In the genomic region with DNA sequence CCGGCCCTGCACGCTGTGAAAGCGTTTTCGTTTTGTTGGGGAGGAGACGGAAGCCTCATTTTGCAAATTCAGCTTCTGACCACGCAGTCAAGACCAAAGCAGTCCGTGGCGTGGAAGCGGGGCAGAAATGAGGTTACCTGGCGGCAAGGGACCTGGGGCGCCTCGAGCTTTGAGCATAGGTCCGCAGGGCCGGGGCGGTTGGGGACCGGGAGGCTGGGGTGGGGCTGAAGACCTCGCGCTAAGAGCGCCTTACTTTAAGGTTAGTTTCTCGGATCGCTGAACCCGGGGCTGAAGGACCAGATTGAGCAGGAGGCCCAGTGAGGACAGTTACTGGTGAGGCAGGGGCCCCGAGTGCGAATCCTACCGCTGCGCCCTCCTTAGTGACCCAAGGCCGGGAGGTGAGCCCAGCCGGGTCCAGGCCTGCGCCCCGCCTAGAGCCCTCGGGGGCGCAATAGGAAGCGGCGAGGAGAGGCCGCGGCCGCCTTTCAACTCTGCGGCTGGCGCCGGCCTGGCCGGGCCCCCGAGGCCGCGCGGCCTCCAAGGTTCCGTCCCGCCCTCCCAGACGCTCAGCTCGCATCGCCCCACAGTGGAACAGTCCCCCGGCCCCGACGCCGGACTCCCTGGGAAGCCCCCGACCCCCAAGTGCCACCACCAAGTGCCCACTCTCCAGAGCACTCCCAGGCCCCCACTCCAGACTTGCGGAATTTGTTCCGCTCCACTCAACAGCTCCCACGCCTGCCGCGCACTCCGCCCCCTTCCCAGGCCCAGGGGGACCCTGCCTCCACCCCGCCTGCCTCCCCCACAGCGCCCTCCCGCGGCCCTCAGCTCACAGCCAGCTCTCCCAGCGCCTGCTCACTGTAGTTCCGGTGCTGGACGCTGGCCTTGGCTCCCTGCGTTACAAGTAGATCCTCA, we compare ENCODE assay signal across 9 cellular contexts. TPM values are rescaled to one million over a fixed set of nuclear protein-coding genes. Genes with fewer than 3 reads are reported as not detected.
DNase-seq lines count a peak whose midpoint lies in the region; ATAC-seq, FAIRE-seq and TF ChIP-seq lines count a peak whose summit lies in the region.
"Had no signal": no experiment of that assay in that cellular context is flagged by ENCODE, and none has a peak within 500 bp of the region (broad histone marks: within the 10 kb centered on the region; RNA-seq: fewer than 3 reads in every experiment).

No MANE protein-coding gene starts in this region.

- POLR2A ChIA-PET in H1 (lab: Charles Lee; ENCODE audit: partially characterized antibody) = interaction anchor here (1.1 to 1.2 kb wide), 2 partner anchors 12 to 14 kb away, joined by 3 to 4 read pairs; no protein-coding TSS in a partner anchor

- H3K36me3 ChIP-seq in BE2C (no peaks in the 10 kb centered on the region), H1 (ENCODE audit: control insufficient read depth in 2 of 4, insufficient read depth in 4 of 4, low read length in 3 of 4) (peaks cover 0 to 5% (median 0%) of the 10 kb centered on the region in 4 experiments; a peak in 1 of 8 replicates), neuronal stem cell (replicated peaks in 1 of 2; ENCODE audit: control insufficient read depth in 2 of 2, insufficient read depth in 2 of 2, low read length in 2 of 2) (no peaks in the 10 kb centered on the region), sigmoid colon (no peaks in the 10 kb centered on the region)

- H2BK12ac ChIP-seq in H1 (ENCODE audit: low read depth, low read length) = peak overlapping the region; percentile 99
- no peak overlapping the region for H2BK12ac ChIP-seq in neuronal stem cell (ENCODE audit: low read length)

- H2BK120ac ChIP-seq in H1 (replicated peaks; ENCODE audit: low read depth, low read length) = no peak overlapping the region
- no peak overlapping the region for H2BK120ac ChIP-seq in neuronal stem cell (ENCODE audit: low read depth, low read length)

- no peak overlapping the region for H4K91ac ChIP-seq in H1 (replicated peaks; ENCODE audit: insufficient read length, low read length)
- H4K91ac ChIP-seq in neuronal stem cell (ENCODE audit: low read depth, low read length, poor library complexity) = no peak overlapping the region

- H3K56ac ChIP-seq in H1 (replicated peaks; ENCODE audit: insufficient read length, low read depth, low read length) = no peak overlapping the region

- ATAC-seq in HG03159 (IDR thresholded peaks at IDR 0.05; ENCODE audit: unreplicated experiment) (no peak), HG03135 (IDR thresholded peaks at IDR 0.05; ENCODE audit: unreplicated experiment) (no peak)

- DNase-seq in BE2C = peak; percentile 72
- DNase-seq in HFF-Myc (ENCODE audit: extremely low read depth, low read depth) = no peak
- peak in 1 of 2 experiments; percentile 84 for DNase-seq in H1 (ENCODE audit: low read depth in 1 of 2, low spot score in 2 of 2)
- no peak for DNase-seq in neuronal stem cell (ENCODE audit: low spot score)
- DNase-seq in sigmoid colon = no peak
- no peak for DNase-seq in activated CD4-positive, alpha-beta T cell treated with anti-CD3 and anti-CD28 coated beads, Interleukin-2, amount 50 U/mL, for 1 hour
- DNase-seq: GOT3 had no signal

- H3K27ac ChIP-seq in H1 (ENCODE audit: low read depth, low read length) (no peak overlapping the region), neuronal stem cell (replicated peaks; ENCODE audit: low read length) (no peak overlapping the region), sigmoid colon (no peak overlapping the region)

- peaks cover 8% of the 10 kb centered on the region; the same call in 1 of the 2 replicates for H3K23me2 ChIP-seq in H1 (ENCODE audit: low read depth, low read length)

- 4% methylated on average over 40 of the region's 69 CpGs; no CpG with 5 or more reads in 1 of the 2 experiments for WGBS in H1 (ENCODE audit: extremely low coverage in 1 of 2, insufficient coverage in 1 of 2, insufficient read length in 1 of 2, insufficient replicate concordance in 2 of 2, low coverage in 1 of 2, low lambda C conversion rate in 2 of 2, missing lambda C conversion rate in 1 of 2), 2 experiments
- WGBS in neuronal stem cell (ENCODE audit: extremely low coverage in 2 of 2, insufficient read length in 2 of 2, insufficient replicate concordance in 1 of 2), 2 donors = no CpG with 5 or more reads among the region's 69 CpGs
- WGBS in sigmoid colon, 2 donors = 3% methylated on average over 69 of the region's 69 CpGs

- no peaks in the 10 kb centered on the region for H3K4me1 ChIP-seq in BE2C
- H3K4me1 ChIP-seq in H1 (replicated peaks in 1 of 4; ENCODE audit: control insufficient read depth in 3 of 4, insufficient read depth in 4 of 4, low read length in 3 of 4) = peaks cover 0 to 34% (median 18%) of the 10 kb centered on the region in 4 experiments; a peak in 6 of 7 replicates
- peaks cover 5 to 13% of the 10 kb centered on the region in 2 donors for H3K4me1 ChIP-seq in neuronal stem cell (ENCODE audit: control insufficient read depth in 2 of 2, insufficient read depth in 1 of 2, low read depth in 1 of 2, low read length in 2 of 2)
- peaks cover 0 to 59% (median 45%) of the 10 kb centered on the region in 4 donors for H3K4me1 ChIP-seq in sigmoid colon

- H3K4ac ChIP-seq in H1 (replicated peaks; ENCODE audit: insufficient read length, low read depth, low read length) (peak overlapping the region; percentile 63), neuronal stem cell (ENCODE audit: low read length) (no peak overlapping the region)

- H4K8ac ChIP-seq in H1 (ENCODE audit: extremely low read depth, insufficient read depth, low read length) (no peak overlapping the region), neuronal stem cell (ENCODE audit: low read depth, low read length) (no peak overlapping the region)

- H3K9me3 ChIP-seq in BE2C (no peaks in the 10 kb centered on the region), H1 (ENCODE audit: insufficient read depth in 2 of 2, low read depth in 1 of 2, low read length in 1 of 2) (no peaks in the 10 kb centered on the region), neuronal stem cell (replicated peaks in 1 of 2; ENCODE audit: control insufficient read depth in 2 of 2, insufficient read depth in 1 of 2, low read depth in 1 of 2, low read length in 2 of 2) (peaks cover 2 to 9% of the 10 kb centered on the region in 2 donors), sigmoid colon (no peaks in the 10 kb centered on the region)

- no peak overlapping the region for H4K5ac ChIP-seq in H1 (ENCODE audit: insufficient read length, low read depth, low read length)

- H3K23ac ChIP-seq in H1 (ENCODE audit: insufficient read length) = no peak overlapping the region
- H3K23ac ChIP-seq in neuronal stem cell (ENCODE audit: low read depth, low read length, poor library complexity) = peak overlapping the region; percentile 18

- H2AFZ ChIP-seq in H1 (ENCODE audit: low read length) (no peak overlapping the region), neuronal stem cell (ENCODE audit: low read length) (peak overlapping the region; percentile 94)

- H3K9ac ChIP-seq in H1 (replicated peaks in 1 of 4; ENCODE audit: extremely low read depth in 1 of 4, low read depth in 3 of 4, low read length in 3 of 4) (no peak overlapping the region), neuronal stem cell (ENCODE audit: low read depth, low read length, poor library complexity) (no peak overlapping the region)

- H3K79me2 ChIP-seq in H1 (ENCODE audit: control insufficient read depth in 1 of 2, insufficient read depth in 2 of 2, low read length in 2 of 2) = no peaks in the 10 kb centered on the region

- peak; percentile 48 for TF ChIP-seq CTCF in BE2C (IDR thresholded peaks at IDR 0.05; ENCODE audit: low read depth, low read length)
- TF ChIP-seq CTCF in HFF-Myc (IDR thresholded peaks at IDR 0.05; ENCODE audit: low read depth, low read length, missing control alignments) = peak; percentile 13
- peak in 2 of 3 experiments; percentile 62 to 79; a peak in 3 of 4 replicates for TF ChIP-seq CTCF in H1 (IDR thresholded peaks at IDR 0.05; ENCODE audit: control extremely low read depth in 1 of 3, insufficient read depth in 1 of 3, low read depth in 1 of 3, low read length in 3 of 3)
- no peak for TF ChIP-seq CTCF in sigmoid colon (IDR thresholded peaks at IDR 0.05)

- H3K14ac ChIP-seq in H1 (ENCODE audit: insufficient read length) (no peak overlapping the region), neuronal stem cell (ENCODE audit: low read length) (no peak overlapping the region)

- TF ChIP-seq EP300 in H1 (IDR thresholded peaks at IDR 0.05; ENCODE audit: borderline replicate concordance in 1 of 2, low read depth in 2 of 2, low read length in 2 of 2) (no peak), sigmoid colon (IDR thresholded peaks at IDR 0.05) (no peak)

- H3K4me2 ChIP-seq in H1 (ENCODE audit: insufficient read depth in 1 of 2, low read depth in 2 of 2, low read length in 2 of 2) (peak overlapping the region; percentile 63 to 75), neuronal stem cell (ENCODE audit: insufficient read depth, low read length, poor library complexity, severe bottlenecking) (peak overlapping the region; percentile 21)

- TF ChIP-seq POLR2A in H1 (IDR thresholded peaks at IDR 0.05; ENCODE audit: control extremely low read depth in 1 of 2, low read depth in 2 of 2, low read length in 2 of 2) = no peak
- no peak for TF ChIP-seq POLR2A in sigmoid colon (IDR thresholded peaks at IDR 0.05)

- TF ChIP-seq RAD21 in H1 (IDR thresholded peaks at IDR 0.05 in 1 of 2, conservative IDR thresholded peaks at IDR 0.05 in 1 of 2; ENCODE audit: low read depth in 2 of 2, low read length in 2 of 2) = peak; percentile 35 to 54; a peak in 3 of 4 replicates

- H2BK15ac ChIP-seq in H1 (ENCODE audit: low read length) (0 out of 2 replicates have a peak overlapping the region, but pooled peaks have one; percentile 90), neuronal stem cell (ENCODE audit: low read length) (no peak overlapping the region)

- no peaks in the 10 kb centered on the region for H3K79me1 ChIP-seq in H1 (ENCODE audit: low read depth, low read length)
- no peaks in the 10 kb centered on the region for H3K79me1 ChIP-seq in neuronal stem cell (ENCODE audit: low read depth, low read length)

- H2BK20ac ChIP-seq in H1 (ENCODE audit: low read length) = peak overlapping the region; percentile 95; the same call in 1 of the 2 replicates

- H3K4me3 ChIP-seq in BE2C (ENCODE audit: low read depth, low read length) = peak overlapping the region; percentile 61
- H3K4me3 ChIP-seq in HFF-Myc (replicated peaks; ENCODE audit: low read depth, low read length) = no peak overlapping the region
- H3K4me3 ChIP-seq in H1 (ENCODE audit: extremely low read depth in 1 of 4, insufficient read depth in 2 of 4, low read depth in 3 of 4, low read length in 4 of 4) = peak overlapping the region in 1 of 4 experiments; percentile 53; a peak in 1 of 8 replicates
- peak overlapping the region in 1 of 2 donors; percentile 24 for H3K4me3 ChIP-seq in neuronal stem cell (ENCODE audit: low read length in 2 of 2)
- peak overlapping the region in 2 of 4 donors; percentile 4 to 23 for H3K4me3 ChIP-seq in sigmoid colon

- H3K18ac ChIP-seq in H1 (ENCODE audit: extremely low read depth, low read length) (no peak overlapping the region), neuronal stem cell (ENCODE audit: low read length) (peak overlapping the region; percentile 58)

- H3K27me3 ChIP-seq in BE2C = peaks cover 100% of the 10 kb centered on the region
- peaks cover 99 to 100% (median 100%) of the 10 kb centered on the region in 4 experiments for H3K27me3 ChIP-seq in H1 (replicated peaks in 1 of 4; ENCODE audit: control insufficient read depth in 3 of 4, extremely low read depth in 1 of 4, insufficient read depth in 3 of 4, low read length in 3 of 4)
- H3K27me3 ChIP-seq in neuronal stem cell (ENCODE audit: control insufficient read depth in 3 of 3, insufficient read depth in 3 of 3, low read depth in 1 of 3, low read length in 3 of 3) = peaks cover 79 to 100% (median 98%) of the 10 kb centered on the region in 3 experiments
- H3K27me3 ChIP-seq in sigmoid colon = peaks cover 84 to 100% (median 98%) of the 10 kb centered on the region in 3 donors

- peaks cover 36 to 57% of the 10 kb centered on the region in 2 experiments for H4K20me1 ChIP-seq in H1 (replicated peaks in 1 of 2; ENCODE audit: control insufficient read depth in 1 of 2, insufficient read depth in 2 of 2, low read length in 2 of 2)

- H2AK5ac ChIP-seq in H1 (ENCODE audit: low read depth, low read length) (peak overlapping the region; percentile 100), neuronal stem cell (ENCODE audit: low read depth, low read length) (no peak overlapping the region)

- FAIRE-seq in H1 (lab: Jason Lieb, UNC) = no peak

- no peak overlapping the region for H2BK5ac ChIP-seq in H1 (ENCODE audit: low read depth, low read length)
- no peak overlapping the region for H2BK5ac ChIP-seq in neuronal stem cell (ENCODE audit: low read length)

- CTCF ChIA-PET in H1 (lab: Charles Lee; ENCODE audit: partially characterized antibody) = interaction anchor here (0.5 to 1.9 kb wide), 11 partner anchors 10 to 356 kb away, joined by 3 to 7 read pairs (median 4); no protein-coding TSS in a partner anchor

- intact Hi-C loops in sigmoid colon (cut with DNase I) = loop anchor here (10.0 kb wide), 1 partner anchor 382 kb away; no protein-coding TSS in a partner anchor

RNA-seq across cellular contexts. Expression of a gene that starts 7.6 kb away (rescaled TPM):
- 4.3 TPM for polyA plus RNA-seq in BE2C (2012; ENCODE audit: insufficient read depth, insufficient read length, low read depth)
- not detected in 2 replicates for total RNA-seq in H1 (2021; fragmentation: NEBNext Ultra II Directional; extraction: Animal tissue kit (Norgen Biotek cat#: 25700))
- polyA plus RNA-seq in H1 (2011; rRNA removed) (0.47 and 0.75 TPM in 2 replicates), sigmoid colon (1 to 10 TPM in 1 of 3 donors, under 1 TPM in 1, not detected in 1; 0.45 to 1.2 TPM)
- 0.34 TPM for polyA plus RNA-seq in H1 (2011; cell fraction: cytosol; rRNA removed)
- 2.0 TPM for polyA plus RNA-seq in H1 (2011; cell fraction: nucleus; rRNA removed)
- polyA plus RNA-seq in H1 (2012, experiment 1 of 2) = 0.23 to 0.44 TPM (median 0.34 TPM) in 4 replicates
- 0.55 TPM for polyA plus RNA-seq in H1 (2012, experiment 2 of 2)
- polyA plus RNA-seq in H1 (2013, experiment 1 of 2) = 0.24 TPM
- polyA plus RNA-seq in H1 (2013, experiment 2 of 2) = 0.26 TPM
- not detected in 2 replicates for polyA minus RNA-seq in H1 (2011; rRNA and poly(A)+ RNA removed)
- not detected for polyA minus RNA-seq in H1 (2011; cell fraction: cytosol; rRNA and poly(A)+ RNA removed)
- polyA minus RNA-seq in H1 (2011; cell fraction: nucleus; rRNA and poly(A)+ RNA removed) = 0.30 TPM
- 1.6 TPM for polyA plus RNA-seq in neuronal stem cell (2013, experiment 1 of 2)
- polyA plus RNA-seq in neuronal stem cell (2013, experiment 2 of 2) = 1.8 TPM
- 1 to 10 TPM in 2 of 4 donors, under 1 TPM in 2; 0.71 to 7.2 (median 1.4) TPM for total RNA-seq in sigmoid colon

Comparison
In these comparisons a context has a peak if more than half of its experiments do, and no peak if none do; other contexts are left out.
1. CTCF ChIP-seq: peak in BE2C (single experiment), HFF-Myc (single experiment) and H1 (2 of 3); none in sigmoid colon (0 of 4).